In genomic region chr13:112714366-112714765, GRCh38 we compare ENCODE assay signal across 24 cellular contexts. TPM values are rescaled to one million over a fixed set of nuclear protein-coding genes. Genes with fewer than 3 reads are reported as not detected.
A peak's percentile ranks its signal among the peaks of the same experiment; 100 is the strongest.
DNase-seq lines count a peak whose midpoint lies in the region; TF ChIP-seq lines count a peak whose summit lies in the region.
"Had no signal": no experiment of that assay in that cellular context is flagged by ENCODE, and none has a peak within 500 bp of the region (broad histone marks: within the 10 kb centered on the region; RNA-seq: fewer than 3 reads in every experiment).

No MANE protein-coding gene starts in this region.

- peak overlapping the region; percentile 9 for H3K27ac Mint-ChIP-seq in activated T-cell treated with anti-CD3 and anti-CD28 coated beads, Interleukin-2, amount 50 U/mL, for 24 hours

- no peak overlapping the region for H2BK5ac ChIP-seq in mesendoderm (ENCODE audit: low read length)

- H3K4me3 ChIP-seq in mesendoderm (ENCODE audit: low read length): no peak overlapping the region
- H3K4me3 ChIP-seq in stomach: no peak overlapping the region
- no peak overlapping the region for H3K4me3 ChIP-seq in effector memory CD4-positive, alpha-beta T cell (ENCODE audit: insufficient read depth, low read depth, low read length, poor library complexity, severe bottlenecking)
- H3K4me3 ChIP-seq: left lung, ovary, Peyer's patch, right lobe of liver, tibial nerve had no signal

- no peaks in the 10 kb centered on the region for H3K9me3 ChIP-seq in stomach
- H3K9me3 ChIP-seq in effector memory CD4-positive, alpha-beta T cell (ENCODE audit: control insufficient read depth, low read length): no peaks in the 10 kb centered on the region
- H3K9me3 ChIP-seq: left lung, ovary, Peyer's patch, right lobe of liver had no signal

- H4K5ac ChIP-seq in mesendoderm (ENCODE audit: low read length): no peak overlapping the region

- DNase-seq in activated T-cell treated with anti-CD3 and anti-CD28 coated beads, Interleukin-2, amount 50 U/mL, for 24 hours: no peak
- DNase-seq in activated T-cell treated with anti-CD3 and anti-CD28 coated beads, Interleukin-2, amount 50 U/mL, for 48 hours: no peak
- DNase-seq in mesendoderm: no peak
- DNase-seq in stomach: peak; percentile 20
- no peak for DNase-seq in effector memory CD4-positive, alpha-beta T cell
- no peak for DNase-seq in GM13977 (ENCODE audit: low spot score)
- DNase-seq in DMS153 treated with DMSO at 0.1 percent for 48 hours (lab: John Stamatoyannopoulos, UW; ENCODE audit: unreplicated experiment): no peak
- DNase-seq: activated CD4-positive, alpha-beta T cell treated with anti-CD3 and anti-CD28 coated beads, Interleukin-2, amount 50 U/mL, for 4 hours; activated naive CD4-positive, alpha-beta T cell; anterior cingulate cortex; cerebellar nuclear complex; effector CD4-positive, alpha-beta T cell; Kasumi-1; NCI-H1105 treated with DMSO at 0.1 percent for 48 hours; NCI-H510A; stimulated activated naive CD4-positive, alpha-beta T cell had no signal

- TF ChIP-seq CTCF in stomach (IDR thresholded peaks at IDR 0.05) (no peak), GM13977 (IDR thresholded peaks at IDR 0.05; ENCODE audit: extremely low read depth, insufficient read depth, missing control alignments) (no peak)

- no peak overlapping the region for H2BK120ac ChIP-seq in mesendoderm (ENCODE audit: low read depth, low read length)

- peaks cover 47% of the 10 kb centered on the region for H3K4me1 Mint-ChIP-seq in activated T-cell treated with anti-CD3 and anti-CD28 coated beads, Interleukin-2, amount 50 U/mL, for 24 hours (ENCODE audit: low read depth)

- TF ChIP-seq EP300 in stomach (IDR thresholded peaks at IDR 0.05): no peak

- no peak overlapping the region for H3K23ac ChIP-seq in mesendoderm (ENCODE audit: low read length)

- no peak overlapping the region for H4K8ac ChIP-seq in mesendoderm (ENCODE audit: low read depth, low read length)

- H2AK5ac ChIP-seq in mesendoderm (ENCODE audit: low read length): no peak overlapping the region

- intact Hi-C loops in stomach (cut with DNase I; ENCODE audit: low total_unique reads): no loop called here

- H3K56ac ChIP-seq in mesendoderm (ENCODE audit: low read length): peak overlapping the region; percentile 39

- H3K27ac ChIP-seq in adipose tissue (ENCODE audit: low read depth, low read length) (peak overlapping the region; percentile 22), mesendoderm (ENCODE audit: low read depth, low read length) (no peak overlapping the region), stomach (no peak overlapping the region)
- H3K27ac ChIP-seq in effector memory CD4-positive, alpha-beta T cell (ENCODE audit: insufficient read depth, low read length, poor library complexity, severe bottlenecking): no peak overlapping the region
- H3K27ac ChIP-seq: 22Rv1, ovary, Peyer's patch, right lobe of liver, VCaP had no signal

- H3K4me3 Mint-ChIP-seq in activated T-cell treated with anti-CD3 and anti-CD28 coated beads, Interleukin-2, amount 50 U/mL, for 24 hours: no peak overlapping the region

- H3K27me3 Mint-ChIP-seq in activated T-cell treated with anti-CD3 and anti-CD28 coated beads, Interleukin-2, amount 50 U/mL, for 24 hours: no peaks in the 10 kb centered on the region

- no peaks in the 10 kb centered on the region for H3K9me3 Mint-ChIP-seq in activated T-cell treated with anti-CD3 and anti-CD28 coated beads, Interleukin-2, amount 50 U/mL, for 24 hours

- H3K36me3 ChIP-seq in mesendoderm (ENCODE audit: control insufficient read depth, insufficient read depth, low read length): no peaks in the 10 kb centered on the region
- H3K36me3 ChIP-seq in stomach: no peaks in the 10 kb centered on the region
- no peaks in the 10 kb centered on the region for H3K36me3 ChIP-seq in effector memory CD4-positive, alpha-beta T cell (ENCODE audit: control insufficient read depth, insufficient read depth, low read length)
- H3K36me3 ChIP-seq: ovary, Peyer's patch, right lobe of liver had no signal

- H3K79me2 ChIP-seq in mesendoderm (ENCODE audit: control insufficient read depth, insufficient read depth, low read length): peaks cover 17% of the 10 kb centered on the region

- H3K18ac ChIP-seq in mesendoderm (ENCODE audit: low read length): peak overlapping the region; percentile 6

- no peak overlapping the region for H3K4ac ChIP-seq in mesendoderm (ENCODE audit: low read depth, low read length)

- H3K79me1 ChIP-seq in mesendoderm (ENCODE audit: low read length): peaks cover 19% of the 10 kb centered on the region

- TF ChIP-seq POLR2A in stomach (IDR thresholded peaks at IDR 0.05): no peak

- H3K9ac ChIP-seq in mesendoderm (ENCODE audit: low read length): no peak overlapping the region

- no peak overlapping the region for H3K4me2 ChIP-seq in mesendoderm (ENCODE audit: low read length)

- H2BK15ac ChIP-seq in mesendoderm (replicated peaks; ENCODE audit: low read depth): no peak overlapping the region

- in situ Hi-C loops in GM13977 (cut with MboI; ENCODE audit: low pct_unique_long_range_greater_than_20kb, low sequenced_read_pairs, unreplicated experiment): no loop called here

- 93 to 95% (median 94%) methylated on average over 14 of the region's 14 CpGs for whole genome bisulfite sequencing in adipose tissue, 3 donors
- WGBS in mesendoderm (ENCODE audit: extremely low coverage, insufficient coverage, low lambda C conversion rate): no CpG with 5 or more reads among the region's 14 CpGs
- 90 to 95% (median 93%) methylated on average over 14 of the region's 14 CpGs for WGBS in stomach, 5 donors

- peaks cover 12% of the 10 kb centered on the region for H3K36me3 Mint-ChIP-seq in activated T-cell treated with anti-CD3 and anti-CD28 coated beads, Interleukin-2, amount 50 U/mL, for 24 hours (ENCODE audit: low read depth)

- H3K27me3 ChIP-seq in mesendoderm (ENCODE audit: insufficient read depth, low read length, poor library complexity): no peaks in the 10 kb centered on the region
- H3K27me3 ChIP-seq in stomach: no peaks in the 10 kb centered on the region
- no peaks in the 10 kb centered on the region for H3K27me3 ChIP-seq in effector memory CD4-positive, alpha-beta T cell (replicated peaks; ENCODE audit: control insufficient read depth, insufficient read depth, low read length, poor library complexity, severe bottlenecking)
- H3K27me3 ChIP-seq: left lung, ovary, Peyer's patch, right lobe of liver, tibial nerve had no signal

- peaks cover 17% of the 10 kb centered on the region for H3K4me1 ChIP-seq in mesendoderm (ENCODE audit: control insufficient read depth, low read depth, low read length)
- peaks cover 23 to 32% (median 27%) of the 10 kb centered on the region in 4 donors for H3K4me1 ChIP-seq in stomach
- no peaks in the 10 kb centered on the region for H3K4me1 ChIP-seq in effector memory CD4-positive, alpha-beta T cell (ENCODE audit: control insufficient read depth, insufficient read depth, low read length, poor library complexity, severe bottlenecking)

RNA-seq across cellular contexts. Expression of gene ATP11A, which starts 24.5 kb away (rescaled TPM):
- polyA plus RNA-seq in adipose tissue (10 to 100 TPM in 1 of 3 donors, 1 to 10 TPM in 2; 8.1 to 12.0 (median 9.9) TPM), stomach (1 to 10 TPM; 1.1 to 2.5 (median 1.3) TPM)
- 12.6 TPM for polyA plus RNA-seq in mesendoderm (2013, experiment 1 of 2)
- polyA plus RNA-seq in mesendoderm (2013, experiment 2 of 2): 12.0 TPM
- total RNA-seq in stomach: 10 to 100 TPM in 4 of 5 donors, 1 to 10 TPM in 1; 9.9 to 70.9 (median 17.8) TPM
